In the genomic region with DNA sequence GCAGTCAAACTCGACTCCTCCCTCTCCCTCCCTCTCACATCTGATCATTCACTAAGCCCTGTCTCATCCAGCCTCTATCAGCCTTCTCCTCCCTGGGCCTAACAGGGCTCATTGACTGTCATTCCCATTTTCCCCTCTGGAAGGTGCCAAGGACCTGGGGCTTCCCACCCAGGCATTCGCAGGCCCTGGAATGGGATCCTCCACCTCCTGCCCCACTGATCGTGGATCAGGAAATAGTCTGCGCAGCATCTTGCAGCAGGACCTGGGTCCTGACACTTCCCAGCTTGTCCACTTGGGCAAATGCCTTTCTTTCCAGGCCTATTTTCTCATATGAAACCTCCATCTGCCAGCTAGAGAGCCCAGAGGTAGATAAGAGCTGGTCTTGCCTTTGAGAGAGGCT, we compare ENCODE assay signal across 24 cellular contexts.
"Had no signal": no experiment of that assay in that cellular context is flagged by ENCODE, and none has a peak within 500 bp of the region (broad histone marks: within the 10 kb centered on the region; RNA-seq: fewer than 3 reads in every experiment).

No MANE protein-coding gene starts in this region.

- H3K4me1 Mint-ChIP-seq: activated CD4-positive, alpha-beta T cell treated with anti-CD3 and anti-CD28 coated beads, Interleukin-2, amount 10 ng/mL, durations not matched to agents 24 days and 14 days; activated naive CD4-positive, alpha-beta T cell treated with anti-CD3 and anti-CD28 coated beads, Interleukin-2, amount 10 ng/mL, durations not matched to agents 7 days and 5 days; activated naive CD8-positive, alpha-beta T cell treated with anti-CD3 and anti-CD28 coated beads, Interleukin-2, amount 10 ng/mL, durations not matched to agents 7 days and 5 days; memory B cell; natural killer cell had no signal

- H3K27ac Mint-ChIP-seq: activated CD4-positive, alpha-beta memory T cell treated with anti-CD3 and anti-CD28 coated beads for 36 hours; activated CD4-positive, alpha-beta T cell treated with anti-CD3 and anti-CD28 coated beads, Interleukin-2, amount 10 ng/mL, durations not matched to agents 24 days and 14 days; activated naive CD4-positive, alpha-beta T cell treated with anti-CD3 and anti-CD28 coated beads, Interleukin-2, amount 10 ng/mL, durations not matched to agents 7 days and 5 days; activated naive CD8-positive, alpha-beta T cell treated with anti-CD3 and anti-CD28 coated beads, Interleukin-2, amount 10 ng/mL, durations not matched to agents 7 days and 5 days; activated T-helper 1 cell treated with anti-CD3 and anti-CD28 coated beads, Interleukin-12 subunit alpha, Interleukin-12 subunit beta, Interleukin-2, Interleukin-4 antibody, amounts not matched to agents 30 ng/mL and 10 ng/mL and 1 ng/mL, durations not matched to agents 14 hours and 24 hours and 36 hours; brain; memory B cell; natural killer cell; progenitor cell of endocrine pancreas; stimulated activated naive CD8-positive, alpha-beta T cell treated with anti-CD3 and anti-CD28 coated beads, Interleukin-15, Interleukin-2, amounts not matched to agents 100 ng/mL and 50 ng/mL, for 24 hours; T-helper 2 cell treated with Interferon-gamma antibody and Interleukin-4, amounts not matched to agents 5 μg/mL and 100 μg/mL, for 36 hours had no signal

- H3K4me3 Mint-ChIP-seq: activated CD4-positive, alpha-beta memory T cell treated with anti-CD3 and anti-CD28 coated beads for 36 hours; activated CD4-positive, alpha-beta T cell treated with anti-CD3 and anti-CD28 coated beads, Interleukin-2, amount 10 ng/mL, durations not matched to agents 24 days and 14 days; activated naive CD4-positive, alpha-beta T cell treated with anti-CD3 and anti-CD28 coated beads, Interleukin-2, amount 10 ng/mL, durations not matched to agents 7 days and 5 days; activated naive CD8-positive, alpha-beta T cell treated with anti-CD3 and anti-CD28 coated beads, Interleukin-2, amount 10 ng/mL, durations not matched to agents 7 days and 5 days; activated T-helper 1 cell treated with anti-CD3 and anti-CD28 coated beads, Interleukin-12 subunit alpha, Interleukin-12 subunit beta, Interleukin-2, Interleukin-4 antibody, amounts not matched to agents 30 ng/mL and 10 ng/mL and 1 ng/mL, durations not matched to agents 14 hours and 24 hours and 36 hours; brain; memory B cell; natural killer cell; stimulated activated naive CD8-positive, alpha-beta T cell treated with anti-CD3 and anti-CD28 coated beads, Interleukin-15, Interleukin-2, amounts not matched to agents 100 ng/mL and 50 ng/mL, for 24 hours; T-helper 2 cell treated with Interferon-gamma antibody and Interleukin-4, amounts not matched to agents 5 μg/mL and 100 μg/mL, for 36 hours had no signal

- H3K36me3 Mint-ChIP-seq: activated CD4-positive, alpha-beta memory T cell treated with anti-CD3 and anti-CD28 coated beads for 36 hours; activated naive CD4-positive, alpha-beta T cell treated with anti-CD3 and anti-CD28 coated beads, Interleukin-2, amount 10 ng/mL, durations not matched to agents 7 days and 5 days; activated naive CD8-positive, alpha-beta T cell treated with anti-CD3 and anti-CD28 coated beads, Interleukin-2, amount 10 ng/mL, durations not matched to agents 7 days and 5 days; brain; memory B cell; natural killer cell had no signal

- DNase-seq: activated CD4-positive, alpha-beta memory T cell treated with anti-CD3 and anti-CD28 coated beads for 36 hours; activated CD4-positive, alpha-beta T cell treated with anti-CD3 and anti-CD28 coated beads, Interleukin-2, amount 10 ng/mL, durations not matched to agents 24 days and 14 days; activated CD4-positive, CD25-positive, alpha-beta regulatory T cell treated with anti-CD3 and anti-CD28 coated beads, Interleukin-2, amount 50 U/mL, for 72 hours; activated CD8-positive, alpha-beta memory T cell treated with anti-CD3 and anti-CD28 coated beads, Interleukin-2, amount 50 U/mL, for 4 hours; activated gamma-delta T cell; activated naive CD4-positive, alpha-beta T cell treated with anti-CD3 and anti-CD28 coated beads, Interleukin-2, amount 10 ng/mL, durations not matched to agents 7 days and 5 days; activated naive CD8-positive, alpha-beta T cell treated with anti-CD3 and anti-CD28 coated beads, Interleukin-2, amount 10 ng/mL, durations not matched to agents 7 days and 5 days; activated T-cell treated with anti-CD3 and anti-CD28 coated beads, Interleukin-2, amount 50 U/mL, for 1 hour; cerebellar nuclear complex; dorsolateral prefrontal cortex; effector memory CD4-positive, alpha-beta T cell; foreskin keratinocyte; heart right ventricle; kidney glomerular epithelial cell; natural killer cell; right lobe of liver; stimulated activated CD4-positive, alpha-beta T cell treated with anti-CD3 and anti-CD28 coated beads, Interleukin-4, amount 100 ng/mL, for 1 hour; trophoblast cell had no signal

- H3K9me3 Mint-ChIP-seq: activated CD4-positive, alpha-beta memory T cell treated with anti-CD3 and anti-CD28 coated beads for 36 hours; activated CD4-positive, alpha-beta T cell treated with anti-CD3 and anti-CD28 coated beads, Interleukin-2, amount 10 ng/mL, durations not matched to agents 24 days and 14 days; activated naive CD4-positive, alpha-beta T cell treated with anti-CD3 and anti-CD28 coated beads, Interleukin-2, amount 10 ng/mL, durations not matched to agents 7 days and 5 days; activated naive CD8-positive, alpha-beta T cell treated with anti-CD3 and anti-CD28 coated beads, Interleukin-2, amount 10 ng/mL, durations not matched to agents 7 days and 5 days; activated T-helper 1 cell treated with anti-CD3 and anti-CD28 coated beads, Interleukin-12 subunit alpha, Interleukin-12 subunit beta, Interleukin-2, Interleukin-4 antibody, amounts not matched to agents 30 ng/mL and 10 ng/mL and 1 ng/mL, durations not matched to agents 14 hours and 24 hours and 36 hours; brain; memory B cell; natural killer cell; stimulated activated naive CD8-positive, alpha-beta T cell treated with anti-CD3 and anti-CD28 coated beads, Interleukin-15, Interleukin-2, amounts not matched to agents 100 ng/mL and 50 ng/mL, for 24 hours; T-helper 2 cell treated with Interferon-gamma antibody and Interleukin-4, amounts not matched to agents 5 μg/mL and 100 μg/mL, for 36 hours had no signal

- H3K27me3 Mint-ChIP-seq: stimulated activated naive CD8-positive, alpha-beta T cell treated with anti-CD3 and anti-CD28 coated beads, Interleukin-15, Interleukin-2, amounts not matched to agents 100 ng/mL and 50 ng/mL, for 24 hours had no signal
